In genomic region chr13:106567421-106568224, GRCh38 we compare ENCODE assay signal across 8 cellular contexts. TPM values are rescaled to one million over a fixed set of nuclear protein-coding genes. Genes with fewer than 3 reads are reported as not detected.
DNase-seq lines count a peak whose midpoint lies in the region; TF ChIP-seq lines count a peak whose summit lies in the region.

ARGLU1 (minus strand) TSS chr13:106568137; CDS start chr13:106567919, 218 bp downstream.

- H4K20me1 ChIP-seq in MM.1S (ENCODE audit: insufficient read depth, low read length), result peaks cover 42% of the 10 kb centered on the region
- H4K20me1 ChIP-seq in SU-DHL-6 (ENCODE audit: low read depth, low read length), result peaks cover 40% of the 10 kb centered on the region

- no peaks in the 10 kb centered on the region for H3K9me3 Mint-ChIP-seq in type B pancreatic cell

- H2AFZ ChIP-seq in MM.1S (ENCODE audit: low read length), result peak within 1 kb of the TSS; percentile 86
- peak within 1 kb of the TSS; percentile 87 for H2AFZ ChIP-seq in SU-DHL-6 (ENCODE audit: low read depth, low read length, severe bottlenecking)

- H3K27me3 ChIP-seq in MM.1S (replicated peaks; ENCODE audit: insufficient read depth, low read length) (no peaks in the 10 kb centered on the region), SU-DHL-6 (ENCODE audit: low read length) (no peaks in the 10 kb centered on the region)

- peaks cover 26% of the 10 kb centered on the region for H3K4me1 ChIP-seq in MM.1S (ENCODE audit: low read length)

- peak within 1 kb of the TSS; percentile 94 for H3K4me3 Mint-ChIP-seq in type B pancreatic cell

- H3K4me1 Mint-ChIP-seq in type B pancreatic cell (ENCODE audit: unreplicated experiment), result peaks cover 40% of the 10 kb centered on the region

- intact Hi-C loops in cardiac septum (cut with DNase I), result loop anchor here (10.0 kb wide), 1 partner anchor 347 kb away; no protein-coding TSS in a partner anchor
- intact Hi-C loops in posterior cingulate gyrus (cut with DNase I), result no loop called here

- peaks cover 10% of the 10 kb centered on the region; the same call in 1 of the 2 replicates for H3F3A ChIP-seq in MM.1S (ENCODE audit: insufficient read depth, low read length)
- no peaks in the 10 kb centered on the region for H3F3A ChIP-seq in SU-DHL-6 (ENCODE audit: insufficient read depth)

- peak within 1 kb of the TSS; percentile 96 for H3K27ac Mint-ChIP-seq in type B pancreatic cell

- no peaks in the 10 kb centered on the region for H3K27me3 Mint-ChIP-seq in type B pancreatic cell

- H3K4me2 ChIP-seq in MM.1S (ENCODE audit: low read depth, low read length) (peak within 1 kb of the TSS; percentile 90), SU-DHL-6 (ENCODE audit: low read depth, low read length, poor library complexity, severe bottlenecking) (peak within 1 kb of the TSS; percentile 95)

- H3K36me3 Mint-ChIP-seq in type B pancreatic cell, result peaks cover 13% of the 10 kb centered on the region

- H3K27ac ChIP-seq in MM.1S (ENCODE audit: low read length) (peak within 1 kb of the TSS; percentile 93), SU-DHL-6 (ENCODE audit: low read depth, low read length) (peak within 1 kb of the TSS; percentile 86)

- H3K36me3 ChIP-seq in MM.1S (replicated peaks; ENCODE audit: insufficient read depth, low read length) (no peaks in the 10 kb centered on the region), SU-DHL-6 (ENCODE audit: low read length) (no peaks in the 10 kb centered on the region)

- H3K79me2 ChIP-seq in MM.1S (ENCODE audit: low read length) (peaks cover 53% of the 10 kb centered on the region), SU-DHL-6 (ENCODE audit: insufficient read depth, low read length) (peaks cover 57% of the 10 kb centered on the region)

- H3K9me2 ChIP-seq in MM.1S (replicated peaks; ENCODE audit: insufficient read depth, low read length) (no peaks in the 10 kb centered on the region), SU-DHL-6 (replicated peaks; ENCODE audit: insufficient read depth, low read length) (no peaks in the 10 kb centered on the region)

- TF ChIP-seq CTCF in MM.1S (IDR thresholded peaks at IDR 0.05; ENCODE audit: low read length), result no peak
- no peak for TF ChIP-seq CTCF in SU-DHL-6 (IDR thresholded peaks at IDR 0.05; ENCODE audit: insufficient read depth, low read length, poor library complexity, severe bottlenecking)
- no peak for TF ChIP-seq CTCF in type B pancreatic cell (conservative IDR thresholded peaks at IDR 0.05)

- H3K9me3 ChIP-seq in MM.1S (replicated peaks; ENCODE audit: insufficient read depth, low read length) (no peaks in the 10 kb centered on the region), SU-DHL-6 (ENCODE audit: insufficient read depth, low read length) (no peaks in the 10 kb centered on the region)

- DNase-seq in GM04504 (ENCODE audit: low read depth), result peak; percentile 84
- peak; percentile 90 for DNase-seq in HCEC 1CT
- DNase-seq in MM.1S, result peak; percentile 95
- peak; percentile 90 for DNase-seq in activated naive CD8-positive, alpha-beta T cell treated with anti-CD3 and anti-CD28 coated beads, Interleukin-2, amount 50 U/mL, for 16 hours (ENCODE audit: low read depth, low spot score)
- DNase-seq in cardiac septum (ENCODE audit: low spot score), result peak; percentile 98
- peak; percentile 88 to 99 (median 93) for DNase-seq in posterior cingulate gyrus
- DNase-seq in type B pancreatic cell (ENCODE audit: extremely low spot score, unreplicated experiment), result peak; percentile 95

- H3K9ac ChIP-seq in MM.1S (ENCODE audit: low read length) (peak within 1 kb of the TSS; percentile 98), SU-DHL-6 (ENCODE audit: low read length) (peak within 1 kb of the TSS; percentile 99)

- H3K4me3 ChIP-seq in MM.1S (ENCODE audit: low read length) (peak within 1 kb of the TSS; percentile 98), SU-DHL-6 (ENCODE audit: insufficient read depth, low read length, poor library complexity, severe bottlenecking) (peak within 1 kb of the TSS; percentile 98)

RNA-seq across cellular contexts. Expression of gene ARGLU1, which starts in this region (rescaled TPM):
- total RNA-seq in cardiac septum, result 36.8 TPM
- 89.0 and 128 TPM in 2 replicates for total RNA-seq in type B pancreatic cell (ENCODE audit: low replicate concordance)

Comparison
In these comparisons a context has a peak if more than half of its experiments do, and no peak if none do; other contexts are left out.
1. Peak in every context shown above with its lines: DNase-seq, H3K4me3 ChIP-seq and H3K27ac ChIP-seq.